In genomic region chr20:21384308-21384892, GRCh38 we compare ENCODE assay signal across 35 cellular contexts. TPM values are rescaled to one million over a fixed set of nuclear protein-coding genes. Genes with fewer than 3 reads are reported as not detected.
"Had no signal": no experiment of that assay in that cellular context is flagged by ENCODE, and none has a peak within 500 bp of the region (broad histone marks: within the 10 kb centered on the region; RNA-seq: fewer than 3 reads in every experiment).

No MANE protein-coding gene starts in this region.

- ATAC-seq: esophagus mucosa; gastrocnemius medialis; heart left ventricle; left ventricle myocardium superior; lower lobe of right lung; natural killer cell; pancreas; sciatic nerve; stimulated activated naive CD8-positive, alpha-beta T cell treated with anti-CD3 and anti-CD28 coated beads, Interleukin-15, amount 100 ng/mL, for 72 hours had no signal

- H3K27ac Mint-ChIP-seq: dendritic cell treated with granulocyte-macrophage colony-stimulating factor and Interleukin-4, amounts not matched to agents 40 ng/mL and 50 ng/mL, for 4 days; endodermal cell; memory B cell; stimulated activated naive CD8-positive, alpha-beta T cell treated with anti-CD3 and anti-CD28 coated beads, Interleukin-15, amount 100 ng/mL, for 72 hours had no signal

- H3K9me3 ChIP-seq: colonic mucosa, gastrocnemius medialis, heart left ventricle, lower lobe of right lung, neutrophil, pancreas, suprapubic skin, vagina had no signal

- H3K79me2 ChIP-seq: hepatocyte had no signal

- H3K27me3 Mint-ChIP-seq: dendritic cell treated with granulocyte-macrophage colony-stimulating factor and Interleukin-4, amounts not matched to agents 40 ng/mL and 50 ng/mL, for 4 days; memory B cell; stimulated activated naive CD8-positive, alpha-beta T cell treated with anti-CD3 and anti-CD28 coated beads, Interleukin-15, amount 100 ng/mL, for 72 hours had no signal

- H2AFZ ChIP-seq: hepatocyte had no signal

- H3K4me3 Mint-ChIP-seq: dendritic cell treated with granulocyte-macrophage colony-stimulating factor and Interleukin-4, amounts not matched to agents 40 ng/mL and 50 ng/mL, for 4 days; endodermal cell; immature natural killer cell; memory B cell; natural killer cell; stimulated activated naive CD8-positive, alpha-beta T cell treated with anti-CD3 and anti-CD28 coated beads, Interleukin-15, amount 100 ng/mL, for 72 hours had no signal

- H3K9me3 Mint-ChIP-seq: dendritic cell treated with granulocyte-macrophage colony-stimulating factor and Interleukin-4, amounts not matched to agents 40 ng/mL and 50 ng/mL, for 4 days; endodermal cell; immature natural killer cell; memory B cell; natural killer cell; stimulated activated naive CD8-positive, alpha-beta T cell treated with anti-CD3 and anti-CD28 coated beads, Interleukin-15, amount 100 ng/mL, for 72 hours had no signal

- H3K36me3 ChIP-seq: colonic mucosa had no signal

- H3K4me2 ChIP-seq: hepatocyte, smooth muscle cell had no signal

- H3K4me3 ChIP-seq: colonic mucosa, gastrocnemius medialis, heart left ventricle, hepatocyte, lower lobe of right lung, pancreas, smooth muscle cell, suprapubic skin, vagina had no signal

- H3K4me1 ChIP-seq: colonic mucosa, gastrocnemius medialis, heart left ventricle, lower lobe of right lung, pancreas, suprapubic skin, vagina had no signal

- H3K27me3 ChIP-seq: colonic mucosa, gastrocnemius medialis, heart left ventricle, neutrophil, pancreas, suprapubic skin, vagina had no signal

- DNase-seq: colonic mucosa; effector CD8-positive, alpha-beta T cell; endodermal cell; foreskin fibroblast; gastrocnemius medialis; heart left ventricle; immature natural killer cell; islet precursor cell; kidney glomerular epithelial cell; left ventricle myocardium superior; lower lobe of right lung; natural killer cell; pancreas; stimulated activated CD4-positive, alpha-beta T cell treated with anti-CD3 and anti-CD28 coated beads, Interleukin-12 subunit alpha, Interleukin-12 subunit beta, amount 100 ng/mL, for 4 hours; stimulated activated CD4-positive, alpha-beta T cell treated with anti-CD3 and anti-CD28 coated beads, Interleukin-1b, Interleukin-23, amount 100 ng/mL, for 48 hours; stimulated activated CD4-positive, alpha-beta T cell treated with anti-CD3 and anti-CD28 coated beads, Interleukin-4, amount 100 ng/mL, for 1 hour; stimulated activated CD8-positive, alpha-beta memory T cell treated with anti-CD3 and anti-CD28 coated beads, Interleukin-4, amount 100 ng/mL, for 48 hours; stimulated activated naive CD4-positive, alpha-beta T cell; stimulated activated naive CD8-positive, alpha-beta T cell treated with anti-CD3 and anti-CD28 coated beads, Interleukin-15, amount 100 ng/mL, for 72 hours; trophoblast cell had no signal

- H3K4me1 Mint-ChIP-seq: endodermal cell; immature natural killer cell; memory B cell; stimulated activated naive CD8-positive, alpha-beta T cell treated with anti-CD3 and anti-CD28 coated beads, Interleukin-15, amount 100 ng/mL, for 72 hours had no signal

- H3K27ac ChIP-seq: colonic mucosa, epithelial cell of prostate, gastrocnemius medialis, heart left ventricle, hepatocyte, lower lobe of right lung, neutrophil, pancreas, suprapubic skin, vagina had no signal

RNA-seq across cellular contexts. Expression of gene NKX2-4, which starts 12.9 kb away (rescaled TPM):
- total RNA-seq: colonic mucosa, endodermal cell, esophagus mucosa, gastrocnemius medialis, glomerular endothelial cell, heart left ventricle, hepatocyte, left ventricle myocardium superior, lower lobe of right lung, mononuclear cell, natural killer cell, omental fat pad, pancreas, posterior vena cava, sciatic nerve, smooth muscle cell, suprapubic skin, ureter, vagina had no signal
